In genomic region chr18:3037423-3037915, GRCh38 we compare ENCODE assay signal across 8 cellular contexts.
DNase-seq lines count a peak whose midpoint lies in the region; ATAC-seq and TF ChIP-seq lines count a peak whose summit lies in the region.

No MANE protein-coding gene starts in this region.

- H3K27ac ChIP-seq in duodenal mucosa (ENCODE audit: low read depth, low read length), result peak overlapping the region; percentile 13
- H3K27ac ChIP-seq in neutrophil, result peak overlapping the region; percentile 97

- DNase-seq in AG20443 (ENCODE audit: low spot score), result peak; percentile 80
- peak; percentile 44 to 82 for DNase-seq in NOMO-1 (lab: John Stamatoyannopoulos, UW; ENCODE audit: unreplicated experiment in 2 of 2)
- DNase-seq in DMS 273 (lab: John Stamatoyannopoulos, UW; ENCODE audit: unreplicated experiment), result no peak
- no peak for DNase-seq in NCI-H2107 treated with DMSO at 0.1 percent for 48 hours (lab: John Stamatoyannopoulos, UW; ENCODE audit: unreplicated experiment)

- H3K36me3 ChIP-seq in duodenal mucosa (ENCODE audit: control insufficient read depth in 1 of 2, insufficient read depth in 2 of 2, low read length in 2 of 2) (no peaks in the 10 kb centered on the region), neutrophil (no peaks in the 10 kb centered on the region)

- no peak overlapping the region for H3K4me3 ChIP-seq in duodenal mucosa (ENCODE audit: low read depth in 1 of 2, low read length in 2 of 2)
- H3K4me3 ChIP-seq in neutrophil (ENCODE audit: low read depth in 1 of 2, low read length in 1 of 2), result peak overlapping the region; percentile 24 to 32

- H3K9ac ChIP-seq in duodenal mucosa (ENCODE audit: low read depth in 1 of 2, low read length in 2 of 2), result no peak overlapping the region

- TF ChIP-seq CTCF in neutrophil (IDR thresholded peaks at IDR 0.05), result no peak

- no peaks in the 10 kb centered on the region for H3K9me3 ChIP-seq in duodenal mucosa (ENCODE audit: control insufficient read depth in 1 of 2, low read length in 2 of 2)
- H3K9me3 ChIP-seq in neutrophil, result no peaks in the 10 kb centered on the region

- H3K4me1 ChIP-seq in duodenal mucosa (ENCODE audit: control insufficient read depth in 1 of 2, insufficient read depth in 2 of 2, low read length in 2 of 2) (peaks cover 10 to 13% of the 10 kb centered on the region in 2 donors), neutrophil (ENCODE audit: control insufficient read depth in 1 of 2, insufficient read depth in 1 of 2, low read depth in 1 of 2, low read length in 1 of 2) (peaks cover 27 to 37% of the 10 kb centered on the region in 2 experiments)

- peak; percentile 81 for ATAC-seq in GM18520 (IDR thresholded peaks at IDR 0.05; ENCODE audit: unreplicated experiment)
- ATAC-seq in HG02943 (IDR thresholded peaks at IDR 0.05; ENCODE audit: low read depth, unreplicated experiment), result peak; percentile 94

- H3K27me3 ChIP-seq in duodenal mucosa (ENCODE audit: control insufficient read depth in 1 of 2, insufficient read depth in 2 of 2, low read length in 2 of 2), result no peaks in the 10 kb centered on the region
- no peaks in the 10 kb centered on the region for H3K27me3 ChIP-seq in neutrophil

Comparison
In these comparisons a context has a peak if more than half of its experiments do, and no peak if none do; other contexts are left out.
1. DNase-seq: peak in AG20443 (single experiment) and NOMO-1 (2 of 2); none in DMS 273 (single experiment) and NCI-H2107 treated with DMSO at 0.1 percent for 48 hours (single experiment).
2. H3K4me3 ChIP-seq: peak in neutrophil (2 of 2); none in duodenal mucosa (0 of 2).